Comparison of ENCODE assay signal across 1 cellular context in genomic region chr12:108485371-108485770, GRCh38.
TF ChIP-seq lines count a peak whose summit lies in the region.
"Not testable (repeated sequence)": the region's sequence is repeated elsewhere in the genome, so short reads cannot be mapped to it uniquely, and the experiment has no call there.

No MANE protein-coding gene starts in this region.

TF ChIP-seq in K562, 482 proteins besides CTCF, POLR2A, EP300 and RAD21 (continued from another document and continues in another):
- TF ChIP-seq NONO (IDR thresholded peaks at IDR 0.05; ENCODE audit: low read depth in 2 of 2, low read length in 1 of 2) = 0 out of 4 replicates have a peak, but pooled peaks of 1 of the 2 experiments have one; percentile 51
- peak in 1 of 2 experiments; percentile 51 for TF ChIP-seq NCOA2 (IDR thresholded peaks at IDR 0.05; ENCODE audit: partially characterized antibody in 2 of 2)
- TF ChIP-seq MAZ (CRISPR knock-in tag; conservative IDR thresholded peaks at IDR 0.05 in 1 of 2, IDR thresholded peaks at IDR 0.05 in 1 of 2) = peak; percentile 37 to 61; a peak in 1 of 4 replicates
- TF ChIP-seq ZNF274 (IDR thresholded peaks at IDR 0.05; ENCODE audit: borderline replicate concordance, low read depth, low read length) = peak; percentile 66; the same call in 1 of the 2 replicates
- TF ChIP-seq MXI1 (IDR thresholded peaks at IDR 0.05; ENCODE audit: low read depth, low read length) = peak; percentile 54; the same call in 1 of the 2 replicates
- TF ChIP-seq NFE2 (IDR thresholded peaks at IDR 0.05; ENCODE audit: low read depth) = peak; percentile 42; the same call in 1 of the 2 replicates
- TF ChIP-seq MAX (CRISPR knock-in tag; IDR thresholded peaks at IDR 0.05) = peak; percentile 82
- TF ChIP-seq, protein P1, sequence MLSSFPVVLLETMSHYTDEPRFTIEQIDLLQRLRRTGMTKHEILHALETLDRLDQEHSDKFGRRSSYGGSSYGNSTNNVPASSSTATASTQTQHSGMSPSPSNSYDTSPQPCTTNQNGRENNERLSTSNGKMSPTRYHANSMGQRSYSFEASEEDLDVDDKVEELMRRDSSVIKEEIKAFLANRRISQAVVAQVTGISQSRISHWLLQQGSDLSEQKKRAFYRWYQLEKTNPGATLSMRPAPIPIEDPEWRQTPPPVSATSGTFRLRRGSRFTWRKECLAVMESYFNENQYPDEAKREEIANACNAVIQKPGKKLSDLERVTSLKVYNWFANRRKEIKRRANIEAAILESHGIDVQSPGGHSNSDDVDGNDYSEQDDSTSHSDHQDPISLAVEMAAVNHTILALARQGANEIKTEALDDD (IDR thresholded peaks at IDR 0.05) = peak; percentile 66
- TF ChIP-seq ZBED1 (IDR thresholded peaks at IDR 0.05) = 0 out of 2 replicates have a peak, but pooled peaks have one; percentile 54
- TF ChIP-seq ZNF311 (CRISPR knock-in tag; IDR thresholded peaks at IDR 0.05) = 0 out of 2 replicates have a peak, but pooled peaks have one; percentile 44
- peak; percentile 99 for TF ChIP-seq TAL1 (IDR thresholded peaks at IDR 0.05)
- TF ChIP-seq FOXA1 (IDR thresholded peaks at IDR 0.05; ENCODE audit: borderline replicate concordance) = peak; percentile 37; the same call in 1 of the 2 replicates
- TF ChIP-seq SMARCC2 (IDR thresholded peaks at IDR 0.05; ENCODE audit: low read depth) = peak; percentile 84
- TF ChIP-seq, protein P2, sequence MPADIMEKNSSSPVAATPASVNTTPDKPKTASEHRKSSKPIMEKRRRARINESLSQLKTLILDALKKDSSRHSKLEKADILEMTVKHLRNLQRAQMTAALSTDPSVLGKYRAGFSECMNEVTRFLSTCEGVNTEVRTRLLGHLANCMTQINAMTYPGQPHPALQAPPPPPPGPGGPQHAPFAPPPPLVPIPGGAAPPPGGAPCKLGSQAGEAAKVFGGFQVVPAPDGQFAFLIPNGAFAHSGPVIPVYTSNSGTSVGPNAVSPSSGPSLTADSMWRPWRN (IDR thresholded peaks at IDR 0.05; ENCODE audit: low read depth) = peak; percentile 88
- TF ChIP-seq SMARCE1 (IDR thresholded peaks at IDR 0.05) = peak; percentile 87
- 0 out of 2 replicates have a peak, but pooled peaks have one; percentile 25 for TF ChIP-seq GATAD2B (IDR thresholded peaks at IDR 0.05; ENCODE audit: borderline replicate concordance)
- peak; percentile 100 for TF ChIP-seq SMAD4 (CRISPR knock-in tag; conservative IDR thresholded peaks at IDR 0.05)
- TF ChIP-seq, protein P3, sequence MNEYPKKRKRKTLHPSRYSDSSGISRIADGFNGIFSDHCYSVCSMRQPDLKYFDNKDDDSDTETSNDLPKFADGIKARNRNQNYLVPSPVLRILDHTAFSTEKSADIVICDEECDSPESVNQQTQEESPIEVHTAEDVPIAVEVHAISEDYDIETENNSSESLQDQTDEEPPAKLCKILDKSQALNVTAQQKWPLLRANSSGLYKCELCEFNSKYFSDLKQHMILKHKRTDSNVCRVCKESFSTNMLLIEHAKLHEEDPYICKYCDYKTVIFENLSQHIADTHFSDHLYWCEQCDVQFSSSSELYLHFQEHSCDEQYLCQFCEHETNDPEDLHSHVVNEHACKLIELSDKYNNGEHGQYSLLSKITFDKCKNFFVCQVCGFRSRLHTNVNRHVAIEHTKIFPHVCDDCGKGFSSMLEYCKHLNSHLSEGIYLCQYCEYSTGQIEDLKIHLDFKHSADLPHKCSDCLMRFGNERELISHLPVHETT (CRISPR knock-in tag; conservative IDR thresholded peaks at IDR 0.05 in 1 of 2, IDR thresholded peaks at IDR 0.05 in 1 of 2) = peak in 1 of 2 experiments; percentile 33; a peak in 1 of 4 replicates
- peak; percentile 83 for TF ChIP-seq LEF1 (IDR thresholded peaks at IDR 0.05)
- peak; percentile 92 for TF ChIP-seq DMBX1 (CRISPR knock-in tag; IDR thresholded peaks at IDR 0.05; ENCODE audit: borderline replicate concordance)
- TF ChIP-seq, protein P4, sequence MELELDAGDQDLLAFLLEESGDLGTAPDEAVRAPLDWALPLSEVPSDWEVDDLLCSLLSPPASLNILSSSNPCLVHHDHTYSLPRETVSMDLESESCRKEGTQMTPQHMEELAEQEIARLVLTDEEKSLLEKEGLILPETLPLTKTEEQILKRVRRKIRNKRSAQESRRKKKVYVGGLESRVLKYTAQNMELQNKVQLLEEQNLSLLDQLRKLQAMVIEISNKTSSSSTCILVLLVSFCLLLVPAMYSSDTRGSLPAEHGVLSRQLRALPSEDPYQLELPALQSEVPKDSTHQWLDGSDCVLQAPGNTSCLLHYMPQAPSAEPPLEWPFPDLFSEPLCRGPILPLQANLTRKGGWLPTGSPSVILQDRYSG (tag; conservative IDR thresholded peaks at IDR 0.05; ENCODE audit: low read depth) = peak; percentile 84
- TF ChIP-seq ZFX (CRISPR knock-in tag; IDR thresholded peaks at IDR 0.05) = peak; percentile 28; the same call in 1 of the 2 replicates
- TF ChIP-seq CBFA2T3 (IDR thresholded peaks at IDR 0.05) = peak; percentile 99
- TF ChIP-seq PKNOX1 (IDR thresholded peaks at IDR 0.05) = peak; percentile 57
- TF ChIP-seq SP1 (CRISPR knock-in tag; IDR thresholded peaks at IDR 0.05) = peak; percentile 48; the same call in 1 of the 2 replicates
- TF ChIP-seq MTA2 (IDR thresholded peaks at IDR 0.05; ENCODE audit: low read depth) = peak; percentile 98
- 0 out of 2 replicates have a peak, but pooled peaks have one; percentile 73 for TF ChIP-seq TCF7 (IDR thresholded peaks at IDR 0.05; ENCODE audit: borderline replicate concordance)
- TF ChIP-seq ZNF766 (CRISPR knock-in tag; conservative IDR thresholded peaks at IDR 0.05) = peak; percentile 100
- peak; percentile 85; the same call in 1 of the 2 replicates for TF ChIP-seq HDAC2 (IDR thresholded peaks at IDR 0.05)
- TF ChIP-seq MECOM (CRISPR knock-in tag; IDR thresholded peaks at IDR 0.05) = peak; percentile 31; the same call in 1 of the 2 replicates
- TF ChIP-seq MTA1 (IDR thresholded peaks at IDR 0.05; ENCODE audit: borderline replicate concordance) = peak; percentile 57; the same call in 1 of the 2 replicates
- TF ChIP-seq, protein P5, sequence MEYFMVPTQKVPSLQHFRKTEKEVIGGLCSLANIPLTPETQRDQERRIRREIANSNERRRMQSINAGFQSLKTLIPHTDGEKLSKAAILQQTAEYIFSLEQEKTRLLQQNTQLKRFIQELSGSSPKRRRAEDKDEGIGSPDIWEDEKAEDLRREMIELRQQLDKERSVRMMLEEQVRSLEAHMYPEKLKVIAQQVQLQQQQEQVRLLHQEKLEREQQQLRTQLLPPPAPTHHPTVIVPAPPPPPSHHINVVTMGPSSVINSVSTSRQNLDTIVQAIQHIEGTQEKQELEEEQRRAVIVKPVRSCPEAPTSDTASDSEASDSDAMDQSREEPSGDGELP (CRISPR knock-in tag; IDR thresholded peaks at IDR 0.05; ENCODE audit: borderline replicate concordance) = peak; percentile 65; the same call in 1 of the 2 replicates
- TF ChIP-seq TCF3 (CRISPR knock-in tag; IDR thresholded peaks at IDR 0.05) = peak; percentile 98
- peak; percentile 98 to 99 for TF ChIP-seq TRIM24 (IDR thresholded peaks at IDR 0.05)
- 0 out of 2 replicates have a peak, but pooled peaks have one; percentile 48 for TF ChIP-seq MEF2D (tag; conservative IDR thresholded peaks at IDR 0.05; ENCODE audit: low read depth)
- TF ChIP-seq, protein P6, sequence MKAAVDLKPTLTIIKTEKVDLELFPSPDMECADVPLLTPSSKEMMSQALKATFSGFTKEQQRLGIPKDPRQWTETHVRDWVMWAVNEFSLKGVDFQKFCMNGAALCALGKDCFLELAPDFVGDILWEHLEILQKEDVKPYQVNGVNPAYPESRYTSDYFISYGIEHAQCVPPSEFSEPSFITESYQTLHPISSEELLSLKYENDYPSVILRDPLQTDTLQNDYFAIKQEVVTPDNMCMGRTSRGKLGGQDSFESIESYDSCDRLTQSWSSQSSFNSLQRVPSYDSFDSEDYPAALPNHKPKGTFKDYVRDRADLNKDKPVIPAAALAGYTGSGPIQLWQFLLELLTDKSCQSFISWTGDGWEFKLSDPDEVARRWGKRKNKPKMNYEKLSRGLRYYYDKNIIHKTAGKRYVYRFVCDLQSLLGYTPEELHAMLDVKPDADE (conservative IDR thresholded peaks at IDR 0.05; ENCODE audit: control insufficient read depth, low read depth, low read length) = peak; percentile 53; the same call in 1 of the 2 replicates
- TF ChIP-seq CXXC5 (CRISPR knock-in tag; IDR thresholded peaks at IDR 0.05) = peak; percentile 96
- peak; percentile 83; the same call in 1 of the 2 replicates for TF ChIP-seq NBN (IDR thresholded peaks at IDR 0.05; ENCODE audit: low read depth)
- peak; percentile 54 for TF ChIP-seq MTA3 (IDR thresholded peaks at IDR 0.05; ENCODE audit: borderline replicate concordance)
- peak; percentile 97 for TF ChIP-seq KLF16 (IDR thresholded peaks at IDR 0.05)
- TF ChIP-seq, protein P7, sequence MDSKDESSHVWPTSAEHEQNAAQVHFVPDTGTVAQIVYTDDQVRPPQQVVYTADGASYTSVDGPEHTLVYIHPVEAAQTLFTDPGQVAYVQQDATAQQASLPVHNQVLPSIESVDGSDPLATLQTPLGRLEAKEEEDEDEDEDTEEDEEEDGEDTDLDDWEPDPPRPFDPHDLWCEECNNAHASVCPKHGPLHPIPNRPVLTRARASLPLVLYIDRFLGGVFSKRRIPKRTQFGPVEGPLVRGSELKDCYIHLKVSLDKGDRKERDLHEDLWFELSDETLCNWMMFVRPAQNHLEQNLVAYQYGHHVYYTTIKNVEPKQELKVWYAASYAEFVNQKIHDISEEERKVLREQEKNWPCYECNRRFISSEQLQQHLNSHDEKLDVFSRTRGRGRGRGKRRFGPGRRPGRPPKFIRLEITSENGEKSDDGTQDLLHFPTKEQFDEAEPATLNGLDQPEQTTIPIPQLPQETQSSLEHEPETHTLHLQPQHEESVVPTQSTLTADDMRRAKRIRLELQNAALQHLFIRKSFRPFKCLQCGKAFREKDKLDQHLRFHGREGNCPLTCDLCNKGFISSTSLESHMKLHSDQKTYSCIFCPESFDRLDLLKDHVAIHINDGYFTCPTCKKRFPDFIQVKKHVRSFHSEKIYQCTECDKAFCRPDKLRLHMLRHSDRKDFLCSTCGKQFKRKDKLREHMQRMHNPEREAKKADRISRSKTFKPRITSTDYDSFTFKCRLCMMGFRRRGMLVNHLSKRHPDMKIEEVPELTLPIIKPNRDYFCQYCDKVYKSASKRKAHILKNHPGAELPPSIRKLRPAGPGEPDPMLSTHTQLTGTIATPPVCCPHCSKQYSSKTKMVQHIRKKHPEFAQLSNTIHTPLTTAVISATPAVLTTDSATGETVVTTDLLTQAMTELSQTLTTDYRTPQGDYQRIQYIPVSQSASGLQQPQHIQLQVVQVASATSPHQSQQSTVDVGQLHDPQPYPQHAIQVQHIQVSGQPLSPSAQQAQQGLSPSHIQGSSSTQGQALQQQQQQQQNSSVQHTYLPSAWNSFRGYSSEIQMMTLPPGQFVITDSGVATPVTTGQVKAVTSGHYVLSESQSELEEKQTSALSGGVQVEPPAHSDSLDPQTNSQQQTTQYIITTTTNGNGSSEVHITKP (IDR thresholded peaks at IDR 0.05; ENCODE audit: partially characterized antibody) = peak; percentile 46
- TF ChIP-seq CTBP1 (IDR thresholded peaks at IDR 0.05; ENCODE audit: borderline replicate concordance) = peak; percentile 80
- TF ChIP-seq ARID1B (IDR thresholded peaks at IDR 0.05) = peak; percentile 99
- peak; percentile 98 for TF ChIP-seq MEIS2 (IDR thresholded peaks at IDR 0.05; ENCODE audit: partially characterized antibody)
- TF ChIP-seq POLR2AphosphoS5 (IDR thresholded peaks at IDR 0.05; ENCODE audit: control insufficient read depth, insufficient read depth, low read depth, low read length) = peak; percentile 96
- 0 out of 2 replicates have a peak, but pooled peaks have one; percentile 49 for TF ChIP-seq ZEB2 (IDR thresholded peaks at IDR 0.05)
- TF ChIP-seq NCOR1 (IDR thresholded peaks at IDR 0.05) = peak; percentile 99
- TF ChIP-seq, protein P8, sequence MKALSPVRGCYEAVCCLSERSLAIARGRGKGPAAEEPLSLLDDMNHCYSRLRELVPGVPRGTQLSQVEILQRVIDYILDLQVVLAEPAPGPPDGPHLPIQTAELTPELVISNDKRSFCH (CRISPR knock-in tag; IDR thresholded peaks at IDR 0.05) = not testable (repeated sequence)
- TF ChIP-seq, protein P8 (tag; IDR thresholded peaks at IDR 0.05) = peak; percentile 61; the same call in 1 of the 2 replicates
- peak; percentile 100 for TF ChIP-seq SOX6 (IDR thresholded peaks at IDR 0.05)
- TF ChIP-seq L3MBTL2 (IDR thresholded peaks at IDR 0.05) = peak; percentile 91
- TF ChIP-seq ZNF668 (CRISPR knock-in tag; IDR thresholded peaks at IDR 0.05) = peak; percentile 70; the same call in 1 of the 2 replicates
- TF ChIP-seq TOE1 (IDR thresholded peaks at IDR 0.05; ENCODE audit: borderline replicate concordance) = peak; percentile 36; the same call in 1 of the 2 replicates
- TF ChIP-seq TOE1 (CRISPR knock-in tag; IDR thresholded peaks at IDR 0.05; ENCODE audit: borderline replicate concordance, low read depth) = not testable (repeated sequence)
- TF ChIP-seq TARDBP (IDR thresholded peaks at IDR 0.05) = peak; percentile 80; the same call in 1 of the 2 replicates
- TF ChIP-seq ZNF589 (CRISPR knock-in tag; IDR thresholded peaks at IDR 0.05; ENCODE audit: low read depth) = peak; percentile 90
- 0 out of 2 replicates have a peak, but pooled peaks have one; percentile 22 for TF ChIP-seq RB1 (IDR thresholded peaks at IDR 0.05; ENCODE audit: low read depth)
- TF ChIP-seq HDAC3 (IDR thresholded peaks at IDR 0.05; ENCODE audit: borderline replicate concordance, partially characterized antibody) = peak; percentile 93
